Comparison of ENCODE assay signal across 20 cellular contexts in genomic region chr11:40170076-40170475, GRCh38.
DNase-seq lines count a peak whose midpoint lies in the region; ATAC-seq and TF ChIP-seq lines count a peak whose summit lies in the region.
"Had no signal": no experiment of that assay in that cellular context is flagged by ENCODE, and none has a peak within 500 bp of the region (broad histone marks: within the 10 kb centered on the region; RNA-seq: fewer than 3 reads in every experiment).

No MANE protein-coding gene starts in this region.

- DNase-seq in HT-29 (ENCODE audit: low spot score) (peak; percentile 61), kidney glomerular epithelial cell (lab: John Stamatoyannopoulos, UW) (peak; percentile 21), NCI-H1417 (lab: John Stamatoyannopoulos, UW) (no peak), SW 1271 (lab: John Stamatoyannopoulos, UW) (no peak), G401 (ENCODE audit: low spot score) (no peak)
- DNase-seq in stimulated activated CD4-positive, alpha-beta T cell treated with anti-CD3 and anti-CD28 coated beads, Interleukin-2, amount 100 ng/mL, for 48 hours: no peak
- DNase-seq: ACHN; activated CD4-positive, alpha-beta memory T cell treated with anti-CD3 and anti-CD28 coated beads for 36 hours; activated CD4-positive, CD25-positive, alpha-beta regulatory T cell; amygdala; gastrocnemius medialis; mesendoderm; naive thymus-derived CD4-positive, alpha-beta T cell; NCI-H1105; NCI-H510A treated with DMSO at 0.1 percent for 48 hours; pancreas; stimulated activated CD4-positive, alpha-beta T cell treated with anti-CD3 and anti-CD28 coated beads, Interleukin-1b, Interleukin-23, amount 100 ng/mL, for 48 hours; stimulated activated naive B cell treated with anti-CD40 and anti-IgM and Interleukin-4, amounts not matched to agents 10 μg/mL and 1 μg/mL and 100 μg/mL, for 72 hours had no signal

- no peak for TF ChIP-seq POLR2A in GM18505 (IDR thresholded peaks at IDR 0.05; ENCODE audit: borderline replicate concordance, extremely low read depth, insufficient read depth, insufficient read length)

- ATAC-seq in GM18505 (IDR thresholded peaks at IDR 0.05; ENCODE audit: unreplicated experiment): peak; percentile 47
- ATAC-seq in GM21619 (IDR thresholded peaks at IDR 0.05; ENCODE audit: unreplicated experiment): peak; percentile 59
- ATAC-seq: gastrocnemius medialis; naive thymus-derived CD4-positive, alpha-beta T cell; pancreas; stimulated activated naive B cell treated with anti-CD40 and anti-IgM and Interleukin-4, amounts not matched to agents 10 μg/mL and 1 μg/mL and 100 μg/mL, for 72 hours had no signal

- in situ Hi-C loops in G401 (cut with HindIII; ENCODE audit: low sequenced_read_pairs): no loop called here

Comparison
In these comparisons a context has a peak if more than half of its experiments do, and no peak if none do; other contexts are left out.
1. DNase-seq: peak in HT-29 (single experiment) and kidney glomerular epithelial cell (single experiment); none in NCI-H1417 (0 of 3), SW 1271 (0 of 2), stimulated activated CD4-positive, alpha-beta T cell treated with anti-CD3 and anti-CD28 coated beads, Interleukin-2, amount 100 ng/mL, for 48 hours (0 of 2) and G401 (single experiment).